ENCODE assay signal across 9 cellular contexts in the genomic region with DNA sequence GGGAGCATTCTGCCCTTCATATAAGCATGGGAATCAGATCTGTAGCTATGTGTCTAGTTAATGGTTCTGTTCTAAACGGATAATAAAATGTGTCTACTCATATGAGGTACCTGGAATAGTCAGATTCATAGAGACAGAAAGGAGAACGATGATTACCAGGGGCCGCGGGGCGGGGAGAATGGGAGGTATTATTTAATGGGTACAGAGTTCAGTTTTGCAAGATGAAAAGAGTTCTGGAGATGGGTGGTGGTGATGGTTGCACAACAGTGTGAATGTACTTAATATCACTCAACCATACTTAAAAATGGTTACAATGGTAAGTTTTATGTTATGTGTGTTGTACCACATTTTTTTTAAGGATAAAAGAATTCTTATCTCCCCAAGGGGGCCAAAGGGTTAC. TPM values are rescaled to one million over a fixed set of nuclear protein-coding genes. Genes with fewer than 3 reads are reported as not detected.
"Had no signal": no experiment of that assay in that cellular context is flagged by ENCODE, and none has a peak within 500 bp of the region (broad histone marks: within the 10 kb centered on the region; RNA-seq: fewer than 3 reads in every experiment).

No MANE protein-coding gene starts in this region.

- FAIRE-seq: G401.6, GM12878, GM12891, GM12892, GM18507, GM19239 had no signal

- ATAC-seq: GM12878 had no signal

- DNase-seq: GDM1, GF-D8 had no signal

- H3K4me3 ChIP-seq: GM12878 had no signal

RNA-seq across cellular contexts. Expression of gene ABCC8, which starts 10.0 kb away (rescaled TPM):
- total RNA-seq: GM12878 had no signal
- polyA plus RNA-seq: GM12878 had no signal

RNA-seq across cellular contexts. Expression of gene USH1C, which starts 57.5 kb away (rescaled TPM):
- total RNA-seq: G401, GM12878 had no signal
- polyA plus RNA-seq: GM12878 had no signal
